ENCODE assay signal across 9 cellular contexts in the genomic region with DNA sequence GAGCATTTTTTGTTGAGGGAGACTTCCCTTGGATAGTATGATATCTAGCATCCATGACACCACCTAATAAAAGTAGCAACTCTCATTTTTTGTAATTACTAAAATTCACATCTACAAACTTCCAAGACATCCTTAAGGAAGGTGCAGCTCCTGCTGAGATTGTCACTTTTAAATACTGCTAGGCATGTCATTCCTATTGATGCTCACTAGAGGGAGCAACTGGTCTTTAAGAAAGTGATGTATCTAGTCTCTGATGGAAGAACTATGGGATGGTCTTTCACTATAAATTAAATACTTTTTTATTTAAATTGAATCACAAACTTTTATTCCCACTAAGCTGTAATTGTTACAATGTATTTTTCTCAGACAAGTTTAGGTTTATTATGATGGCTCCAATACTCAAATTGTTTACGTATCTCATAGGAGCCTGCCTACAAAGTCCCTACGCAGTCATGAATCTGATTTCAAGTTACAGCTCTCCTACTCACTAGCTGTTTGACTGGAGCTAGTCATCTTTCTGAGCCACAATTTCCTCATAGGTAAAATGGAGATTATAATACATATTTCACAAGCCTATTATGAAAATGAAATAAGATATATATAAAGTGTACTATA. TPM values are rescaled to one million over a fixed set of nuclear protein-coding genes. Genes with fewer than 3 reads are reported as not detected.
DNase-seq lines count a peak whose midpoint lies in the region; ATAC-seq and TF ChIP-seq lines count a peak whose summit lies in the region.
"Had no signal": no experiment of that assay in that cellular context is flagged by ENCODE, and none has a peak within 500 bp of the region (broad histone marks: within the 10 kb centered on the region; RNA-seq: fewer than 3 reads in every experiment).

No MANE protein-coding gene starts in this region.

- H3K4me1 ChIP-seq in OCI-LY7 (ENCODE audit: insufficient read depth, low read length, poor library complexity, severe bottlenecking) = peaks cover 5% of the 10 kb centered on the region

- H3K36me3 ChIP-seq in OCI-LY7 (ENCODE audit: insufficient read depth, low read length) = no peaks in the 10 kb centered on the region

- TF ChIP-seq CTCF in OCI-LY7 (conservative IDR thresholded peaks at IDR 0.05; ENCODE audit: low read length) = peak; percentile 92

- H3K4me3 ChIP-seq in OCI-LY7 (ENCODE audit: low read depth, low read length, poor library complexity, severe bottlenecking) = no peak overlapping the region

- H3K9me3 ChIP-seq in OCI-LY7 (ENCODE audit: low read length) = no peaks in the 10 kb centered on the region

- ATAC-seq in HG03175 (IDR thresholded peaks at IDR 0.05; ENCODE audit: unreplicated experiment) (peak; percentile 64), HG03159 (IDR thresholded peaks at IDR 0.05; ENCODE audit: unreplicated experiment) (no peak), HG03135 (IDR thresholded peaks at IDR 0.05; ENCODE audit: unreplicated experiment) (no peak)

- H2AFZ ChIP-seq in OCI-LY7 (ENCODE audit: low read length) = no peak overlapping the region

- H3K4me2 ChIP-seq in OCI-LY7 (ENCODE audit: low read length) = no peak overlapping the region

- no peaks in the 10 kb centered on the region; the same call in 1 of the 2 replicates for H4K20me1 ChIP-seq in OCI-LY7 (ENCODE audit: insufficient read depth, low read length)

- POLR2A ChIA-PET in OCI-LY7 (lab: Charles Lee) = interaction anchor here (0.6 to 2.0 kb wide), 7 partner anchors 34 to 282 kb away, joined by 3 to 7 read pairs (median 4); a partner anchor contains a TSS

- intact Hi-C loops in OCI-LY7 (cut with micrococcal nuclease; ENCODE audit: unreplicated experiment) = loop anchor here (1.0 kb wide), 2 partner anchors 245 to 274 kb away; no protein-coding TSS in a partner anchor

- H3K27ac ChIP-seq in OCI-LY7 (ENCODE audit: low read depth, low read length, poor library complexity, severe bottlenecking) = no peak overlapping the region

- no TSS peak for BruUV-seq in OCI-LY7 (replicated peaks; lab: Mats Ljungman, UMichigan)

- CTCF ChIA-PET in OCI-LY7 (lab: Charles Lee; ENCODE audit: unreplicated experiment) = interaction anchor here (0.6 to 1.1 kb wide), 2 partner anchors 246 to 284 kb away, joined by 3 read pairs; a partner anchor contains a TSS

- H3K79me2 ChIP-seq in OCI-LY7 (ENCODE audit: insufficient read depth, low read depth, low read length) = no peaks in the 10 kb centered on the region

- DNase-seq in SIG-M5 treated with dmso at 0.1 percent for 504 hours (lab: John Stamatoyannopoulos, UW; ENCODE audit: unreplicated experiment) = peak; percentile 65
- no peak for DNase-seq in SIG-M5 (lab: John Stamatoyannopoulos, UW)
- peak; percentile 65 for DNase-seq in OCI-LY7 (ENCODE audit: low spot score)
- DNase-seq in dermis blood vessel endothelial cell = peak; percentile 69
- peak; percentile 63 for DNase-seq in midbrain (lab: John Stamatoyannopoulos, UW)
- DNase-seq: activated T-cell treated with anti-CD3 and anti-CD28 coated beads, Interleukin-2, amount 50 U/mL, for 4 hours had no signal

- no peaks in the 10 kb centered on the region for H3K9me2 ChIP-seq in OCI-LY7 (ENCODE audit: insufficient read depth, low read length)

RNA-seq across cellular contexts. Expression of a gene that starts 8.0 kb away (rescaled TPM):
- 32.8 and 33.3 TPM in 2 replicates for total RNA-seq in OCI-LY7 (2014; rRNA removed; shearing (Covaris generic))
- total RNA-seq in OCI-LY7 (2022) (50.3 and 55.3 TPM in 2 replicates), dermis blood vessel endothelial cell (53.3 and 64.0 TPM in 2 replicates)

RNA-seq across cellular contexts. Expression of a gene that starts 33.9 kb away (rescaled TPM):
- total RNA-seq in OCI-LY7 (2014; rRNA removed; shearing (Covaris generic)) = 12.6 and 14.8 TPM in 2 replicates
- total RNA-seq in OCI-LY7 (2022) (16.2 and 17.6 TPM in 2 replicates), dermis blood vessel endothelial cell (7.5 and 10.6 TPM in 2 replicates)
